Comparison of ENCODE assay signal across 1 cellular context in genomic region chr1:53120659-53121058, GRCh38.
TF ChIP-seq lines count a peak whose summit lies in the region.

No MANE protein-coding gene starts in this region.

TF ChIP-seq in HepG2, 621 proteins besides CTCF, POLR2A, EP300 and RAD21:
- 0 out of 2 replicates have a peak, but pooled peaks have one; percentile 11 for TF ChIP-seq NRL (CRISPR knock-in tag; IDR thresholded peaks at IDR 0.05; ENCODE audit: borderline replicate concordance)
- no peak for TF ChIP-seq ZNF790 (CRISPR knock-in tag; IDR thresholded peaks at IDR 0.05; ENCODE audit: borderline replicate concordance)
- TF ChIP-seq THAP9 (CRISPR knock-in tag; IDR thresholded peaks at IDR 0.05; ENCODE audit: borderline replicate concordance), result no peak
- TF ChIP-seq HNRNPL (IDR thresholded peaks at IDR 0.05; ENCODE audit: low read depth, low read length), result peak; percentile 61; the same call in 1 of the 2 replicates
- TF ChIP-seq, protein P1, sequence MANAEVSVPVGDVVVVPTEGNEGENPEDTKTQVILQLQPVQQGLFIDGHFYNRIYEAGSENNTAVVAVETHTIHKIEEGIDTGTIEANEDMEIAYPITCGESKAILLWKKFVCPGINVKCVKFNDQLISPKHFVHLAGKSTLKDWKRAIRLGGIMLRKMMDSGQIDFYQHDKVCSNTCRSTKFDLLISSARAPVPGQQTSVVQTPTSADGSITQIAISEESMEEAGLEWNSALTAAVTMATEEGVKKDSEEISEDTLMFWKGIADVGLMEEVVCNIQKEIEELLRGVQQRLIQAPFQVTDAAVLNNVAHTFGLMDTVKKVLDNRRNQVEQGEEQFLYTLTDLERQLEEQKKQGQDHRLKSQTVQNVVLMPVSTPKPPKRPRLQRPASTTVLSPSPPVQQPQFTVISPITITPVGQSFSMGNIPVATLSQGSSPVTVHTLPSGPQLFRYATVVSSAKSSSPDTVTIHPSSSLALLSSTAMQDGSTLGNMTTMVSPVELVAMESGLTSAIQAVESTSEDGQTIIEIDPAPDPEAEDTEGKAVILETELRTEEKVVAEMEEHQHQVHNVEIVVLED (CRISPR knock-in tag; IDR thresholded peaks at IDR 0.05; ENCODE audit: borderline replicate concordance), result 0 out of 2 replicates have a peak, but pooled peaks have one; percentile 1
- no peak for TF ChIP-seq FOXO1 (CRISPR knock-in tag; IDR thresholded peaks at IDR 0.05)
- no peak for TF ChIP-seq TOPORS (CRISPR knock-in tag; IDR thresholded peaks at IDR 0.05)
- no peak for TF ChIP-seq ZNF570 (CRISPR knock-in tag; IDR thresholded peaks at IDR 0.05; ENCODE audit: borderline replicate concordance)
- TF ChIP-seq, protein P2, sequence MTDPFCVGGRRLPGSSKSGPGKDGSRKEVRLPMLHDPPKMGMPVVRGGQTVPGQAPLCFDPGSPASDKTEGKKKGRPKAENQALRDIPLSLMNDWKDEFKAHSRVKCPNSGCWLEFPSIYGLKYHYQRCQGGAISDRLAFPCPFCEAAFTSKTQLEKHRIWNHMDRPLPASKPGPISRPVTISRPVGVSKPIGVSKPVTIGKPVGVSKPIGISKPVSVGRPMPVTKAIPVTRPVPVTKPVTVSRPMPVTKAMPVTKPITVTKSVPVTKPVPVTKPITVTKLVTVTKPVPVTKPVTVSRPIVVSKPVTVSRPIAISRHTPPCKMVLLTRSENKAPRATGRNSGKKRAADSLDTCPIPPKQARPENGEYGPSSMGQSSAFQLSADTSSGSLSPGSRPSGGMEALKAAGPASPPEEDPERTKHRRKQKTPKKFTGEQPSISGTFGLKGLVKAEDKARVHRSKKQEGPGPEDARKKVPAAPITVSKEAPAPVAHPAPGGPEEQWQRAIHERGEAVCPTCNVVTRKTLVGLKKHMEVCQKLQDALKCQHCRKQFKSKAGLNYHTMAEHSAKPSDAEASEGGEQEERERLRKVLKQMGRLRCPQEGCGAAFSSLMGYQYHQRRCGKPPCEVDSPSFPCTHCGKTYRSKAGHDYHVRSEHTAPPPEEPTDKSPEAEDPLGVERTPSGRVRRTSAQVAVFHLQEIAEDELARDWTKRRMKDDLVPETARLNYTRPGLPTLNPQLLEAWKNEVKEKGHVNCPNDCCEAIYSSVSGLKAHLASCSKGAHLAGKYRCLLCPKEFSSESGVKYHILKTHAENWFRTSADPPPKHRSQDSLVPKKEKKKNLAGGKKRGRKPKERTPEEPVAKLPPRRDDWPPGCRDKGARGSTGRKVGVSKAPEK (CRISPR knock-in tag; IDR thresholded peaks at IDR 0.05; ENCODE audit: borderline replicate concordance), result 0 out of 2 replicates have a peak, but pooled peaks have one; percentile 27
- TF ChIP-seq MXD4 (CRISPR knock-in tag; IDR thresholded peaks at IDR 0.05), result no peak
- TF ChIP-seq ZNF687 (CRISPR knock-in tag; IDR thresholded peaks at IDR 0.05), result peak; percentile 36; the same call in 1 of the 2 replicates
- 0 out of 2 replicates have a peak, but pooled peaks have one; percentile 16 for TF ChIP-seq KDM1A (CRISPR knock-in tag; IDR thresholded peaks at IDR 0.05)
- peak; percentile 58; the same call in 1 of the 2 replicates for TF ChIP-seq ZNF274 (CRISPR knock-in tag; IDR thresholded peaks at IDR 0.05)
- TF ChIP-seq ZMYM3 (CRISPR knock-in tag; IDR thresholded peaks at IDR 0.05), result peak; percentile 28
- peak; percentile 79; the same call in 1 of the 2 replicates for TF ChIP-seq ZBTB4 (CRISPR knock-in tag; IDR thresholded peaks at IDR 0.05; ENCODE audit: borderline replicate concordance)
- 0 out of 2 replicates have a peak, but pooled peaks have one; percentile 9 for TF ChIP-seq ARHGAP35 (CRISPR knock-in tag; IDR thresholded peaks at IDR 0.05; ENCODE audit: borderline replicate concordance)
- no peak for TF ChIP-seq ZNF136 (CRISPR knock-in tag; IDR thresholded peaks at IDR 0.05; ENCODE audit: low read depth)
- no peak for TF ChIP-seq TGIF2 (CRISPR knock-in tag; IDR thresholded peaks at IDR 0.05)
- TF ChIP-seq, protein P3, sequence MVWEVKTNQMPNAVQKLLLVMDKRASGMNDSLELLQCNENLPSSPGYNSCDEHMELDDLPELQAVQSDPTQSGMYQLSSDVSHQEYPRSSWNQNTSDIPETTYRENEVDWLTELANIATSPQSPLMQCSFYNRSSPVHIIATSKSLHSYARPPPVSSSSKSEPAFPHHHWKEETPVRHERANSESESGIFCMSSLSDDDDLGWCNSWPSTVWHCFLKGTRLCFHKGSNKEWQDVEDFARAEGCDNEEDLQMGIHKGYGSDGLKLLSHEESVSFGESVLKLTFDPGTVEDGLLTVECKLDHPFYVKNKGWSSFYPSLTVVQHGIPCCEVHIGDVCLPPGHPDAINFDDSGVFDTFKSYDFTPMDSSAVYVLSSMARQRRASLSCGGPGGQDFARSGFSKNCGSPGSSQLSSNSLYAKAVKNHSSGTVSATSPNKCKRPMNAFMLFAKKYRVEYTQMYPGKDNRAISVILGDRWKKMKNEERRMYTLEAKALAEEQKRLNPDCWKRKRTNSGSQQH (CRISPR knock-in tag; IDR thresholded peaks at IDR 0.05; ENCODE audit: low read depth), result no peak
- no peak for TF ChIP-seq ZNF207 (IDR thresholded peaks at IDR 0.05; ENCODE audit: borderline replicate concordance)
- no peak for TF ChIP-seq HIVEP1 (CRISPR knock-in tag; IDR thresholded peaks at IDR 0.05)
- TF ChIP-seq, protein P4, sequence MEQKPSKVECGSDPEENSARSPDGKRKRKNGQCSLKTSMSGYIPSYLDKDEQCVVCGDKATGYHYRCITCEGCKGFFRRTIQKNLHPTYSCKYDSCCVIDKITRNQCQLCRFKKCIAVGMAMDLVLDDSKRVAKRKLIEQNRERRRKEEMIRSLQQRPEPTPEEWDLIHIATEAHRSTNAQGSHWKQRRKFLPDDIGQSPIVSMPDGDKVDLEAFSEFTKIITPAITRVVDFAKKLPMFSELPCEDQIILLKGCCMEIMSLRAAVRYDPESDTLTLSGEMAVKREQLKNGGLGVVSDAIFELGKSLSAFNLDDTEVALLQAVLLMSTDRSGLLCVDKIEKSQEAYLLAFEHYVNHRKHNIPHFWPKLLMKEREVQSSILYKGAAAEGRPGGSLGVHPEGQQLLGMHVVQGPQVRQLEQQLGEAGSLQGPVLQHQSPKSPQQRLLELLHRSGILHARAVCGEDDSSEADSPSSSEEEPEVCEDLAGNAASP (CRISPR knock-in tag; IDR thresholded peaks at IDR 0.05; ENCODE audit: borderline replicate concordance), result no peak
- TF ChIP-seq CHD4 (IDR thresholded peaks at IDR 0.05; ENCODE audit: borderline replicate concordance, low read length), result no peak
- TF ChIP-seq RFXAP (CRISPR knock-in tag; IDR thresholded peaks at IDR 0.05; ENCODE audit: borderline replicate concordance), result no peak
- no peak for TF ChIP-seq SMYD3 (CRISPR knock-in tag; IDR thresholded peaks at IDR 0.05)
- TF ChIP-seq ZBTB46 (CRISPR knock-in tag; IDR thresholded peaks at IDR 0.05; ENCODE audit: borderline replicate concordance), result no peak
- TF ChIP-seq STAG1 (CRISPR knock-in tag; IDR thresholded peaks at IDR 0.05), result 0 out of 2 replicates have a peak, but pooled peaks have one; percentile 29
